18 cellular contexts compared by ENCODE assay signal in the genomic region with DNA sequence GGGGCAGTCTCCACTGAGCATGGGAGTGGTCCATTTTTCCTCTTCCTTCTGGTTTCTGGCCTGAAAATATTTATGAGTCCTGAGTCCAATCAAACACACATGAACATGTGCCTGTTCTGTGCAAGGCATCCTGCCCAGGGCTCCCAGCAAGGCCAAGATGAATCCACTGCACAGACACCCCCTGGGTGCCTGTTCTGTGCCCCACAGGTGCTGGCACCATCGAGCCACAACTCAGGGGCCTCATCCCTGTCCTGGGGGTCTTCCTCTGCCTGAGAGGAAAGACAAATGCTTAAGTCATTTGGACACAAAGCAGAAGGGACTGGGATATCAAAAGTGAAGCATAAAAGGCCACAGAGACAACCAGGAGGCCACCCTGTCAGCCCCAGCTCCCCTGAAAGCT.
A peak's percentile ranks its signal among the peaks of the same experiment; 100 is the strongest.
DNase-seq lines count a peak whose midpoint lies in the region; ATAC-seq, FAIRE-seq and TF ChIP-seq lines count a peak whose summit lies in the region.
"Had no signal": no experiment of that assay in that cellular context is flagged by ENCODE, and none has a peak within 500 bp of the region (broad histone marks: within the 10 kb centered on the region; RNA-seq: fewer than 3 reads in every experiment).

No MANE protein-coding gene starts in this region.

- H2BK5ac ChIP-seq in H1 (ENCODE audit: low read depth, low read length) = peak overlapping the region; percentile 66; the same call in 1 of the 2 replicates

- H3K9me3 ChIP-seq in A549 (no peaks in the 10 kb centered on the region; the same call in 1 of the 3 replicates), HEK293 (ENCODE audit: control insufficient read depth, insufficient read depth, low read depth, low read length) (no peaks in the 10 kb centered on the region), H1 (ENCODE audit: insufficient read depth in 2 of 2, low read depth in 1 of 2, low read length in 1 of 2) (peaks cover 0 to under 1% of the 10 kb centered on the region in 2 experiments; a peak in 1 of 4 replicates), osteoblast (ENCODE audit: low read depth, low read length) (no peaks in the 10 kb centered on the region), stomach (peaks cover 2 to 16% (median 14%) of the 10 kb centered on the region in 4 donors)

- ATAC-seq in A549 = no peak; a peak in 1 of 6 replicates
- no peak for ATAC-seq in GM18861 (IDR thresholded peaks at IDR 0.05; ENCODE audit: unreplicated experiment)

- TF ChIP-seq RAD21 in A549 (conservative IDR thresholded peaks at IDR 0.05 in 1 of 2, IDR thresholded peaks at IDR 0.05 in 1 of 2) (no peak), H1 (IDR thresholded peaks at IDR 0.05 in 1 of 2, conservative IDR thresholded peaks at IDR 0.05 in 1 of 2; ENCODE audit: low read depth in 2 of 2, low read length in 2 of 2) (no peak)

- no peak overlapping the region for H2AK5ac ChIP-seq in H1 (ENCODE audit: low read depth, low read length)

- H3K4ac ChIP-seq in H1 (replicated peaks; ENCODE audit: insufficient read length, low read depth, low read length) = no peak overlapping the region

- no peak overlapping the region for H4K5ac ChIP-seq in H1 (ENCODE audit: insufficient read length, low read depth, low read length)

- H2BK12ac ChIP-seq in H1 (ENCODE audit: low read depth, low read length) = no peak overlapping the region

- no peaks in the 10 kb centered on the region for H3K23me2 ChIP-seq in H1 (ENCODE audit: low read depth, low read length)

- intact Hi-C loops in stomach (cut with DNase I; ENCODE audit: low total_unique reads) = no loop called here

- no peak overlapping the region for H3K56ac ChIP-seq in H1 (replicated peaks; ENCODE audit: insufficient read length, low read depth, low read length)

- CTCF ChIA-PET in A549 (lab: Yijun Ruan, JAX) = interaction anchor here (0.6 to 1.5 kb wide), 3 partner anchors 32 to 156 kb away, joined by 3 read pairs; no protein-coding TSS in a partner anchor
- CTCF ChIA-PET in HEK293 (lab: Yijun Ruan, JAX) = no interaction called here
- CTCF ChIA-PET in H1 (lab: Charles Lee; ENCODE audit: partially characterized antibody) = interaction anchor here (5.8 kb wide), 1 partner anchor 15 kb away, joined by 24 read pairs; no protein-coding TSS in a partner anchor

- 30% methylated on average over 1 of the region's 1 CpG for WGBS in A549 (ENCODE audit: missing lambda C conversion rate)
- 88% methylated on average over 1 of the region's 1 CpG; no CpG with 5 or more reads in 1 of the 2 experiments for WGBS in H1 (ENCODE audit: extremely low coverage in 1 of 2, insufficient coverage in 1 of 2, insufficient read length in 1 of 2, insufficient replicate concordance in 2 of 2, low coverage in 1 of 2, low lambda C conversion rate in 2 of 2, missing lambda C conversion rate in 1 of 2), 2 experiments
- WGBS in stomach, 5 donors = 26 to 50% (median 38%) methylated on average over 1 of the region's 1 CpG

- no peak overlapping the region for H4K8ac ChIP-seq in H1 (ENCODE audit: extremely low read depth, insufficient read depth, low read length)

- H3K4me3 ChIP-seq in A549 (no peak overlapping the region), HEK293 (ENCODE audit: low read depth, low read length) (no peak overlapping the region), H1 (ENCODE audit: extremely low read depth in 1 of 4, insufficient read depth in 2 of 4, low read depth in 3 of 4, low read length in 4 of 4) (no peak overlapping the region), osteoblast (ENCODE audit: insufficient read depth, low read length) (no peak overlapping the region), stomach (no peak overlapping the region)
- H3K4me3 ChIP-seq: HAP-1 had no signal

- TF ChIP-seq POLR2A in A549 (IDR thresholded peaks at IDR 0.05; ENCODE audit: low read length) (no peak), H1 (IDR thresholded peaks at IDR 0.05; ENCODE audit: control extremely low read depth in 1 of 2, low read depth in 2 of 2, low read length in 2 of 2) (no peak), stomach (IDR thresholded peaks at IDR 0.05) (no peak)

- H3K4me1 ChIP-seq in A549 (peaks cover 15% of the 10 kb centered on the region), HEK293 (ENCODE audit: control insufficient read depth, insufficient read depth, low read length) (no peaks in the 10 kb centered on the region), H1 (replicated peaks in 1 of 4; ENCODE audit: control insufficient read depth in 3 of 4, insufficient read depth in 4 of 4, low read length in 3 of 4) (peaks cover 4 to 26% (median 18%) of the 10 kb centered on the region in 4 experiments), osteoblast (ENCODE audit: insufficient read depth, low read length) (no peaks in the 10 kb centered on the region), stomach (no peaks in the 10 kb centered on the region)
- H3K4me1 ChIP-seq: HAP-1 had no signal

- no peaks in the 10 kb centered on the region for H3K27me3 ChIP-seq in H1 (replicated peaks in 1 of 4; ENCODE audit: control insufficient read depth in 3 of 4, extremely low read depth in 1 of 4, insufficient read depth in 3 of 4, low read length in 3 of 4)
- no peaks in the 10 kb centered on the region for H3K27me3 ChIP-seq in osteoblast (ENCODE audit: insufficient read depth, low read length)
- H3K27me3 ChIP-seq in stomach = no peaks in the 10 kb centered on the region

- H3K79me2 ChIP-seq in H1 (ENCODE audit: control insufficient read depth in 1 of 2, insufficient read depth in 2 of 2, low read length in 2 of 2) (no peaks in the 10 kb centered on the region), osteoblast (ENCODE audit: insufficient read depth, low read length) (no peaks in the 10 kb centered on the region)

- H2BK120ac ChIP-seq in H1 (replicated peaks; ENCODE audit: low read depth, low read length) = no peak overlapping the region

- TF ChIP-seq EP300 in A549 (IDR thresholded peaks at IDR 0.05) (no peak), H1 (IDR thresholded peaks at IDR 0.05; ENCODE audit: borderline replicate concordance in 1 of 2, low read depth in 2 of 2, low read length in 2 of 2) (no peak), stomach (IDR thresholded peaks at IDR 0.05) (no peak)

- H3K79me1 ChIP-seq in H1 (ENCODE audit: low read depth, low read length) = no peaks in the 10 kb centered on the region

- H2BK15ac ChIP-seq in H1 (ENCODE audit: low read length) = peak overlapping the region; percentile 53; the same call in 1 of the 2 replicates

- no peak overlapping the region for H2AFZ ChIP-seq in H1 (ENCODE audit: low read length)
- no peak overlapping the region for H2AFZ ChIP-seq in osteoblast (ENCODE audit: low read length)

- no peak overlapping the region for H3K9ac ChIP-seq in H1 (replicated peaks in 1 of 4; ENCODE audit: extremely low read depth in 1 of 4, low read depth in 3 of 4, low read length in 3 of 4)

- H3K14ac ChIP-seq in H1 (ENCODE audit: insufficient read length) = no peak overlapping the region

- H3K23ac ChIP-seq in H1 (ENCODE audit: insufficient read length) = no peak overlapping the region

- peak overlapping the region; percentile 4 for H4K91ac ChIP-seq in H1 (replicated peaks; ENCODE audit: insufficient read length, low read length)

- H2BK20ac ChIP-seq in H1 (ENCODE audit: low read length) = peak overlapping the region; percentile 72

- H3K18ac ChIP-seq in H1 (ENCODE audit: extremely low read depth, low read length) = 0 out of 2 replicates have a peak overlapping the region, but pooled peaks have one; percentile 13

- FAIRE-seq in A549 (lab: Jason Lieb, UNC) (no peak), H1 (lab: Jason Lieb, UNC) (no peak)
- FAIRE-seq: GM19239, RCC 7860 had no signal

- peak overlapping the region; percentile 13; the same call in 1 of the 3 replicates for H3K4me2 ChIP-seq in A549
- no peak overlapping the region for H3K4me2 ChIP-seq in H1 (ENCODE audit: insufficient read depth in 1 of 2, low read depth in 2 of 2, low read length in 2 of 2)
- no peak overlapping the region for H3K4me2 ChIP-seq in osteoblast (ENCODE audit: insufficient read depth, low read length)

- H3K27ac ChIP-seq in A549 (peak overlapping the region in 1 of 2 experiments; percentile 50; a peak in 2 of 6 replicates), HEK293 (ENCODE audit: extremely low read depth, low read depth, low read length) (no peak overlapping the region), H1 (ENCODE audit: low read depth, low read length) (no peak overlapping the region), osteoblast (ENCODE audit: low read depth, low read length) (no peak overlapping the region), stomach (no peak overlapping the region)

- POLR2A ChIA-PET in A549 (lab: Yijun Ruan, JAX) (no interaction called here), HEK293 (lab: Yijun Ruan, JAX) (no interaction called here), H1 (lab: Charles Lee; ENCODE audit: partially characterized antibody) (no interaction called here)

- H4K20me1 ChIP-seq in H1 (replicated peaks in 1 of 2; ENCODE audit: control insufficient read depth in 1 of 2, insufficient read depth in 2 of 2, low read length in 2 of 2) (no peaks in the 10 kb centered on the region), osteoblast (ENCODE audit: insufficient read depth, low read length) (no peaks in the 10 kb centered on the region)

- DNase-seq in A549 (ENCODE audit: low read depth in 1 of 2, low spot score in 1 of 2) (no peak), H1 (ENCODE audit: low read depth in 1 of 2, low spot score in 2 of 2) (no peak), osteoblast (ENCODE audit: insufficient read length, low spot score, missing footprints) (peak; percentile 36), UCSD-AML1 (lab: John Stamatoyannopoulos, UW; ENCODE audit: unreplicated experiment) (no peak), stomach (no peak)
- DNase-seq: DMS 273 treated with DMSO at 0.1 percent for 48 hours, IMR-90, Karpas-422, MM.1S, NCI-H1105, NCI-H1694, NCI-H524 treated with DMSO at 0.1 percent for 48 hours, SHP77 had no signal

- H3K36me3 ChIP-seq in HEK293 (ENCODE audit: control insufficient read depth in 2 of 2, insufficient read depth in 1 of 2, low read length in 2 of 2) (no peaks in the 10 kb centered on the region), H1 (ENCODE audit: control insufficient read depth in 2 of 4, insufficient read depth in 4 of 4, low read length in 3 of 4) (no peaks in the 10 kb centered on the region), osteoblast (ENCODE audit: insufficient read depth, low read length) (no peaks in the 10 kb centered on the region), stomach (no peaks in the 10 kb centered on the region)
- H3K36me3 ChIP-seq: HAP-1 had no signal

- TF ChIP-seq CTCF in A549 (IDR thresholded peaks at IDR 0.05) (no peak), HEK293 (tag by site-specific recombination; IDR thresholded peaks at IDR 0.05) (no peak), H1 (IDR thresholded peaks at IDR 0.05; ENCODE audit: control extremely low read depth in 1 of 3, insufficient read depth in 1 of 3, low read depth in 1 of 3, low read length in 3 of 3) (no peak), osteoblast (IDR thresholded peaks at IDR 0.05; ENCODE audit: extremely low read depth, low read depth, low read length) (no peak), stomach (IDR thresholded peaks at IDR 0.05) (no peak)

TF ChIP-seq in A549, 52 proteins besides CTCF, POLR2A, EP300 and RAD21 (continues in another document):
- no peak for TF ChIP-seq MYC (IDR thresholded peaks at IDR 0.05; ENCODE audit: borderline replicate concordance, low read length)

TF ChIP-seq in HEK293, 187 proteins besides CTCF, POLR2A, EP300 and RAD21 (continues in another document):
- TF ChIP-seq GLIS1 (tag by site-specific recombination; IDR thresholded peaks at IDR 0.05) = peak; percentile 75

TF ChIP-seq in H1, 55 proteins besides CTCF, POLR2A, EP300 and RAD21:
- TF ChIP-seq POU5F1 (IDR thresholded peaks at IDR 0.05; ENCODE audit: low read depth, low read length) = no peak
